1 cellular context compared by ENCODE assay signal in the genomic region with DNA sequence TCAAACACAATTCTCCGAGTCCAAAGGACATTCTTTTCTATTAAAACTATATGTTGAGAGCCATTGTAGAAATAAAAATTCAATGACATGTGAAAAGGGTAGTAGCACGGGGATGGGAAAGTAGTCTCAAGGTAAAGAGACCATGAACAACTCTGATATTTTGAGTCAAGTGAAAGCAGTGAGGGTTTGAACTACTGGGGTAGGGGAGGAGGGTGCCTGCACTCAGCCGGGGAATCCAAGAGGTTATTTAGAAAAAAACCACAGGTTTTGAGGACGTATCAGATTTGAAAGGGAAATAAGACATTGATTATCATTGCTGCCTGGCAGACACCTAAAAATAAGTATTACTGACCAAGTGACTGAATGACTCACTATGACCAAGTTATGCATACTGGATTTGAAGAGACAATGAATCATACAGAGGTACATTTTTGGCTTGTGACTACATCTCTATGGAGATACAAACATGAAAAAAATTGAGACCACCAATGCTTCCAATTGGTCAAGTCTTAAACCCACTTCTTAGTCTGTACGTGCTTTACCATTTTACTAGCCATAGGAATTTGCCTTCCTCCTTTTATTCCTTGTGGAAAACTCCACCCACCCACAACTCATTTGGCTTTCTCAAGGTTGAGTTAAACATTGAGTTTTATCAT.
A peak's percentile ranks its signal among the peaks of the same experiment; 100 is the strongest.
TF ChIP-seq lines count a peak whose summit lies in the region.

No MANE protein-coding gene starts in this region.

TF ChIP-seq in K562, 482 proteins besides CTCF, POLR2A, EP300 and RAD21:
- TF ChIP-seq DPF2 (IDR thresholded peaks at IDR 0.05) (peak; percentile 55; the same call in 1 of the 2 replicates), ILF3 (IDR thresholded peaks at IDR 0.05; ENCODE audit: borderline replicate concordance) (no peak), JUND (IDR thresholded peaks at IDR 0.05; ENCODE audit: borderline replicate concordance, low read depth, low read length) (peak; percentile 67; the same call in 1 of the 2 replicates), JUND (tag; IDR thresholded peaks at IDR 0.05; ENCODE audit: borderline replicate concordance, low read depth, low read length) (peak; percentile 70; the same call in 1 of the 3 replicates), POLR2H (tag; IDR thresholded peaks at IDR 0.05; ENCODE audit: low read depth) (no peak), ARID1B (IDR thresholded peaks at IDR 0.05) (peak; percentile 62), MTA2 (IDR thresholded peaks at IDR 0.05; ENCODE audit: low read depth) (no peak), KAT8 (IDR thresholded peaks at IDR 0.05; ENCODE audit: low read depth) (no peak), ZBED1 (IDR thresholded peaks at IDR 0.05) (no peak), POLR2G (IDR thresholded peaks at IDR 0.05; ENCODE audit: low read depth, low read length) (no peak), RFX1 (IDR thresholded peaks at IDR 0.05) (peak; percentile 25; the same call in 1 of the 2 replicates), WHSC1 (IDR thresholded peaks at IDR 0.05; ENCODE audit: low read length) (no peak), ZNF589 (CRISPR knock-in tag; IDR thresholded peaks at IDR 0.05; ENCODE audit: low read depth) (no peak), CHCHD3 (CRISPR knock-in tag; IDR thresholded peaks at IDR 0.05) (no peak), MEF2A (IDR thresholded peaks at IDR 0.05; ENCODE audit: control insufficient read depth, low read depth, low read length) (0 out of 2 replicates have a peak, but pooled peaks have one; percentile 41), HNRNPUL1 (IDR thresholded peaks at IDR 0.05; ENCODE audit: low read length) (no peak), MIER1 (IDR thresholded peaks at IDR 0.05; ENCODE audit: low read depth) (no peak), MCM5 (IDR thresholded peaks at IDR 0.05; ENCODE audit: low read depth) (no peak), SMARCA4 (IDR thresholded peaks at IDR 0.05) (peak; percentile 60; the same call in 1 of the 2 replicates), FOSL1 (tag; conservative IDR thresholded peaks at IDR 0.05) (peak; percentile 95), SAP30 (IDR thresholded peaks at IDR 0.05; ENCODE audit: borderline replicate concordance, insufficient read depth, low read depth, low read length, poor library complexity, severe bottlenecking) (no peak), KLF13 (tag; IDR thresholded peaks at IDR 0.05; ENCODE audit: borderline replicate concordance, low read depth) (no peak), CREM (IDR thresholded peaks at IDR 0.05; ENCODE audit: low read depth) (no peak), FOXA1 (IDR thresholded peaks at IDR 0.05; ENCODE audit: borderline replicate concordance) (no peak), MECOM (CRISPR knock-in tag; IDR thresholded peaks at IDR 0.05) (no peak), NBN (IDR thresholded peaks at IDR 0.05; ENCODE audit: low read depth) (no peak), LARP7 (IDR thresholded peaks at IDR 0.05) (no peak), NCOA6 (IDR thresholded peaks at IDR 0.05) (no peak), SRSF3 (IDR thresholded peaks at IDR 0.05; ENCODE audit: insufficient read depth, low read length) (no peak), CBX3 (IDR thresholded peaks at IDR 0.05; ENCODE audit: borderline replicate concordance in 1 of 2, low read length in 2 of 2) (no peak), POLR2AphosphoS2 (IDR thresholded peaks at IDR 0.05; ENCODE audit: low read length) (no peak), ZNF561 (CRISPR knock-in tag; conservative IDR thresholded peaks at IDR 0.05) (no peak), GATAD2B (IDR thresholded peaks at IDR 0.05; ENCODE audit: borderline replicate concordance) (no peak), JUN (IDR thresholded peaks at IDR 0.05; ENCODE audit: borderline replicate concordance, low read depth, low read length) (peak; percentile 57), JUN (CRISPR knock-in tag; IDR thresholded peaks at IDR 0.05; ENCODE audit: borderline replicate concordance) (no peak), NR1H2 (CRISPR knock-in tag; IDR thresholded peaks at IDR 0.05) (no peak), TARDBP (IDR thresholded peaks at IDR 0.05) (no peak), SNRNP70 (optimal IDR thresholded peaks at IDR 0.05; ENCODE audit: low read depth, low read length) (no peak), ATF7 (IDR thresholded peaks at IDR 0.05) (no peak), SMARCE1 (IDR thresholded peaks at IDR 0.05) (peak; percentile 62), C11orf30 (IDR thresholded peaks at IDR 0.05; ENCODE audit: low read depth) (no peak)
- TF ChIP-seq, protein P1, sequence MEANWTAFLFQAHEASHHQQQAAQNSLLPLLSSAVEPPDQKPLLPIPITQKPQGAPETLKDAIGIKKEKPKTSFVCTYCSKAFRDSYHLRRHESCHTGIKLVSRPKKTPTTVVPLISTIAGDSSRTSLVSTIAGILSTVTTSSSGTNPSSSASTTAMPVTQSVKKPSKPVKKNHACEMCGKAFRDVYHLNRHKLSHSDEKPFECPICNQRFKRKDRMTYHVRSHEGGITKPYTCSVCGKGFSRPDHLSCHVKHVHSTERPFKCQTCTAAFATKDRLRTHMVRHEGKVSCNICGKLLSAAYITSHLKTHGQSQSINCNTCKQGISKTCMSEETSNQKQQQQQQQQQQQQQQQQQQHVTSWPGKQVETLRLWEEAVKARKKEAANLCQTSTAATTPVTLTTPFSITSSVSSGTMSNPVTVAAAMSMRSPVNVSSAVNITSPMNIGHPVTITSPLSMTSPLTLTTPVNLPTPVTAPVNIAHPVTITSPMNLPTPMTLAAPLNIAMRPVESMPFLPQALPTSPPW (CRISPR knock-in tag; IDR thresholded peaks at IDR 0.05) = peak; percentile 16; the same call in 1 of the 2 replicates
- TF ChIP-seq, protein P2, sequence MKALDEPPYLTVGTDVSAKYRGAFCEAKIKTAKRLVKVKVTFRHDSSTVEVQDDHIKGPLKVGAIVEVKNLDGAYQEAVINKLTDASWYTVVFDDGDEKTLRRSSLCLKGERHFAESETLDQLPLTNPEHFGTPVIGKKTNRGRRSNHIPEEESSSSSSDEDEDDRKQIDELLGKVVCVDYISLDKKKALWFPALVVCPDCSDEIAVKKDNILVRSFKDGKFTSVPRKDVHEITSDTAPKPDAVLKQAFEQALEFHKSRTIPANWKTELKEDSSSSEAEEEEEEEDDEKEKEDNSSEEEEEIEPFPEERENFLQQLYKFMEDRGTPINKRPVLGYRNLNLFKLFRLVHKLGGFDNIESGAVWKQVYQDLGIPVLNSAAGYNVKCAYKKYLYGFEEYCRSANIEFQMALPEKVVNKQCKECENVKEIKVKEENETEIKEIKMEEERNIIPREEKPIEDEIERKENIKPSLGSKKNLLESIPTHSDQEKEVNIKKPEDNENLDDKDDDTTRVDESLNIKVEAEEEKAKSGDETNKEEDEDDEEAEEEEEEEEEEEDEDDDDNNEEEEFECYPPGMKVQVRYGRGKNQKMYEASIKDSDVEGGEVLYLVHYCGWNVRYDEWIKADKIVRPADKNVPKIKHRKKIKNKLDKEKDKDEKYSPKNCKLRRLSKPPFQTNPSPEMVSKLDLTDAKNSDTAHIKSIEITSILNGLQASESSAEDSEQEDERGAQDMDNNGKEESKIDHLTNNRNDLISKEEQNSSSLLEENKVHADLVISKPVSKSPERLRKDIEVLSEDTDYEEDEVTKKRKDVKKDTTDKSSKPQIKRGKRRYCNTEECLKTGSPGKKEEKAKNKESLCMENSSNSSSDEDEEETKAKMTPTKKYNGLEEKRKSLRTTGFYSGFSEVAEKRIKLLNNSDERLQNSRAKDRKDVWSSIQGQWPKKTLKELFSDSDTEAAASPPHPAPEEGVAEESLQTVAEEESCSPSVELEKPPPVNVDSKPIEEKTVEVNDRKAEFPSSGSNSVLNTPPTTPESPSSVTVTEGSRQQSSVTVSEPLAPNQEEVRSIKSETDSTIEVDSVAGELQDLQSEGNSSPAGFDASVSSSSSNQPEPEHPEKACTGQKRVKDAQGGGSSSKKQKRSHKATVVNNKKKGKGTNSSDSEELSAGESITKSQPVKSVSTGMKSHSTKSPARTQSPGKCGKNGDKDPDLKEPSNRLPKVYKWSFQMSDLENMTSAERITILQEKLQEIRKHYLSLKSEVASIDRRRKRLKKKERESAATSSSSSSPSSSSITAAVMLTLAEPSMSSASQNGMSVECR (CRISPR knock-in tag; IDR thresholded peaks at IDR 0.05) = no peak
- TF ChIP-seq, protein P3, sequence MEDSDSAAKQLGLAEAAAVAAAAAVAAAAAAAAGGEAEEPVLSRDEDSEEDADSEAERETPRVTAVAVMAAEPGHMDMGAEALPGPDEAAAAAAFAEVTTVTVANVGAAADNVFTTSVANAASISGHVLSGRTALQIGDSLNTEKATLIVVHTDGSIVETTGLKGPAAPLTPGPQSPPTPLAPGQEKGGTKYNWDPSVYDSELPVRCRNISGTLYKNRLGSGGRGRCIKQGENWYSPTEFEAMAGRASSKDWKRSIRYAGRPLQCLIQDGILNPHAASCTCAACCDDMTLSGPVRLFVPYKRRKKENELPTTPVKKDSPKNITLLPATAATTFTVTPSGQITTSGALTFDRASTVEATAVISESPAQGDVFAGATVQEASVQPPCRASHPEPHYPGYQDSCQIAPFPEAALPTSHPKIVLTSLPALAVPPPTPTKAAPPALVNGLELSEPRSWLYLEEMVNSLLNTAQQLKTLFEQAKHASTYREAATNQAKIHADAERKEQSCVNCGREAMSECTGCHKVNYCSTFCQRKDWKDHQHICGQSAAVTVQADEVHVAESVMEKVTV (CRISPR knock-in tag; IDR thresholded peaks at IDR 0.05) = no peak
- TF ChIP-seq, protein P4, sequence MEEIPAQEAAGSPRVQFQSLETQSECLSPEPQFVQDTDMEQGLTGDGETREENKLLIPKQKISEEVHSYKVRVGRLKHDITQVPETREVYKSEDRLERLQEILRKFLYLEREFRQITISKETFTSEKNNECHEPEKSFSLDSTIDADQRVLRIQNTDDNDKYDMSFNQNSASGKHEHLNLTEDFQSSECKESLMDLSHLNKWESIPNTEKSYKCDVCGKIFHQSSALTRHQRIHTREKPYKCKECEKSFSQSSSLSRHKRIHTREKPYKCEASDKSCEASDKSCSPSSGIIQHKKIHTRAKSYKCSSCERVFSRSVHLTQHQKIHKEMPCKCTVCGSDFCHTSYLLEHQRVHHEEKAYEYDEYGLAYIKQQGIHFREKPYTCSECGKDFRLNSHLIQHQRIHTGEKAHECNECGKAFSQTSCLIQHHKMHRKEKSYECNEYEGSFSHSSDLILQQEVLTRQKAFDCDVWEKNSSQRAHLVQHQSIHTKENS (CRISPR knock-in tag; IDR thresholded peaks at IDR 0.05) = no peak
- TF ChIP-seq, protein P5, sequence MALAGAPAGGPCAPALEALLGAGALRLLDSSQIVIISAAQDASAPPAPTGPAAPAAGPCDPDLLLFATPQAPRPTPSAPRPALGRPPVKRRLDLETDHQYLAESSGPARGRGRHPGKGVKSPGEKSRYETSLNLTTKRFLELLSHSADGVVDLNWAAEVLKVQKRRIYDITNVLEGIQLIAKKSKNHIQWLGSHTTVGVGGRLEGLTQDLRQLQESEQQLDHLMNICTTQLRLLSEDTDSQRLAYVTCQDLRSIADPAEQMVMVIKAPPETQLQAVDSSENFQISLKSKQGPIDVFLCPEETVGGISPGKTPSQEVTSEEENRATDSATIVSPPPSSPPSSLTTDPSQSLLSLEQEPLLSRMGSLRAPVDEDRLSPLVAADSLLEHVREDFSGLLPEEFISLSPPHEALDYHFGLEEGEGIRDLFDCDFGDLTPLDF (CRISPR knock-in tag; IDR thresholded peaks at IDR 0.05) = no peak
- TF ChIP-seq, protein P6, sequence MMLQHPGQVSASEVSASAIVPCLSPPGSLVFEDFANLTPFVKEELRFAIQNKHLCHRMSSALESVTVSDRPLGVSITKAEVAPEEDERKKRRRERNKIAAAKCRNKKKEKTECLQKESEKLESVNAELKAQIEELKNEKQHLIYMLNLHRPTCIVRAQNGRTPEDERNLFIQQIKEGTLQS (IDR thresholded peaks at IDR 0.05) = peak; percentile 88
- TF ChIP-seq, protein P6 (CRISPR knock-in tag; conservative IDR thresholded peaks at IDR 0.05) = no peak
- TF ChIP-seq, protein P7, sequence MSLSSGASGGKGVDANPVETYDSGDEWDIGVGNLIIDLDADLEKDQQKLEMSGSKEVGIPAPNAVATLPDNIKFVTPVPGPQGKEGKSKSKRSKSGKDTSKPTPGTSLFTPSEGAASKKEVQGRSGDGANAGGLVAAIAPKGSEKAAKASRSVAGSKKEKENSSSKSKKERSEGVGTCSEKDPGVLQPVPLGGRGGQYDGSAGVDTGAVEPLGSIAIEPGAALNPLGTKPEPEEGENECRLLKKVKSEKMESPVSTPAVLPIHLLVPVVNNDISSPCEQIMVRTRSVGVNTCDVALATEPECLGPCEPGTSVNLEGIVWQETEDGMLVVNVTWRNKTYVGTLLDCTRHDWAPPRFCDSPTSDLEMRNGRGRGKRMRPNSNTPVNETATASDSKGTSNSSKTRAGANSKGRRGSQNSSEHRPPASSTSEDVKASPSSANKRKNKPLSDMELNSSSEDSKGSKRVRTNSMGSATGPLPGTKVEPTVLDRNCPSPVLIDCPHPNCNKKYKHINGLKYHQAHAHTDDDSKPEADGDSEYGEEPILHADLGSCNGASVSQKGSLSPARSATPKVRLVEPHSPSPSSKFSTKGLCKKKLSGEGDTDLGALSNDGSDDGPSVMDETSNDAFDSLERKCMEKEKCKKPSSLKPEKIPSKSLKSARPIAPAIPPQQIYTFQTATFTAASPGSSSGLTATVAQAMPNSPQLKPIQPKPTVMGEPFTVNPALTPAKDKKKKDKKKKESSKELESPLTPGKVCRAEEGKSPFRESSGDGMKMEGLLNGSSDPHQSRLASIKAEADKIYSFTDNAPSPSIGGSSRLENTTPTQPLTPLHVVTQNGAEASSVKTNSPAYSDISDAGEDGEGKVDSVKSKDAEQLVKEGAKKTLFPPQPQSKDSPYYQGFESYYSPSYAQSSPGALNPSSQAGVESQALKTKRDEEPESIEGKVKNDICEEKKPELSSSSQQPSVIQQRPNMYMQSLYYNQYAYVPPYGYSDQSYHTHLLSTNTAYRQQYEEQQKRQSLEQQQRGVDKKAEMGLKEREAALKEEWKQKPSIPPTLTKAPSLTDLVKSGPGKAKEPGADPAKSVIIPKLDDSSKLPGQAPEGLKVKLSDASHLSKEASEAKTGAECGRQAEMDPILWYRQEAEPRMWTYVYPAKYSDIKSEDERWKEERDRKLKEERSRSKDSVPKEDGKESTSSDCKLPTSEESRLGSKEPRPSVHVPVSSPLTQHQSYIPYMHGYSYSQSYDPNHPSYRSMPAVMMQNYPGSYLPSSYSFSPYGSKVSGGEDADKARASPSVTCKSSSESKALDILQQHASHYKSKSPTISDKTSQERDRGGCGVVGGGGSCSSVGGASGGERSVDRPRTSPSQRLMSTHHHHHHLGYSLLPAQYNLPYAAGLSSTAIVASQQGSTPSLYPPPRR (CRISPR knock-in tag; IDR thresholded peaks at IDR 0.05; ENCODE audit: borderline replicate concordance) = no peak
